ENCODE assay signal across 1 cellular context in the genomic region with DNA sequence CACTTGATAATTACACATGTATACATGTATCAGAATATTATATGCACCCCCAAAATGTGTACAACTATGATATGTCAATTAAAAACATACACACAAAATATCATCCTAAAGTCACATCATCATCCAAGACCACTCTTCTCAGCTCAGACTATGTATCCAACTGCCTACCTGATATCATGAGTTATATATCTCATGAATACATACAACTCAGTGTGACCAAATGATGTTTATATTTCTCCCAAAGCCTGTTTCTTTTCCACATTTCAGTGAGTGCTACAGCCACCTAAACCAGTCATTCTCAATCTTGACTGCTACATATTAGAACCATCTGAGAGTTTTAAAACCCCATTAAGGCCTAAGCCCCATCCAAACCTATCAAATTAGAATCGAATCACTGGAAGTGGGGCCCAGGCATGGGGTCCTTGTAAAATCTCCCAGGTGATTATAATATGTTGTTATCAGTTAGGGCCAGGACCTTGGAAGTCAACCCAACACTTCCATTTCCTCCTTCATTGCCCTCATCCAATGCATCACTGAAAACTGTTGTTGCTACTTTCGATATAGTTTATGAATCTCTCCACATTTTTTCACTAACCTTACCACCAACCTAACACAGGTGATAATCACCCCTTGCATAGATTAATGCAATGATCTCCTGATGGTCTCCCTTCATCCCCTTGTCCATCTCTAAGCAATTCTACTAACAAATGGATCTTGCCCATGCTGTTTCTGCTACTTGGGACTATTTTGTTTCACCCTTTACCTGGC.
TF ChIP-seq lines count a peak whose summit lies in the region.

No MANE protein-coding gene starts in this region.

TF ChIP-seq in GM12878, 131 proteins besides CTCF, POLR2A, EP300 and RAD21:
- TF ChIP-seq TARDBP (IDR thresholded peaks at IDR 0.05; ENCODE audit: borderline replicate concordance), result no peak
- TF ChIP-seq, protein P1, sequence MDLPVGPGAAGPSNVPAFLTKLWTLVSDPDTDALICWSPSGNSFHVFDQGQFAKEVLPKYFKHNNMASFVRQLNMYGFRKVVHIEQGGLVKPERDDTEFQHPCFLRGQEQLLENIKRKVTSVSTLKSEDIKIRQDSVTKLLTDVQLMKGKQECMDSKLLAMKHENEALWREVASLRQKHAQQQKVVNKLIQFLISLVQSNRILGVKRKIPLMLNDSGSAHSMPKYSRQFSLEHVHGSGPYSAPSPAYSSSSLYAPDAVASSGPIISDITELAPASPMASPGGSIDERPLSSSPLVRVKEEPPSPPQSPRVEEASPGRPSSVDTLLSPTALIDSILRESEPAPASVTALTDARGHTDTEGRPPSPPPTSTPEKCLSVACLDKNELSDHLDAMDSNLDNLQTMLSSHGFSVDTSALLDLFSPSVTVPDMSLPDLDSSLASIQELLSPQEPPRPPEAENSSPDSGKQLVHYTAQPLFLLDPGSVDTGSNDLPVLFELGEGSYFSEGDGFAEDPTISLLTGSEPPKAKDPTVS (IDR thresholded peaks at IDR 0.05; ENCODE audit: low read depth, low read length), result no peak
- TF ChIP-seq, protein P2, sequence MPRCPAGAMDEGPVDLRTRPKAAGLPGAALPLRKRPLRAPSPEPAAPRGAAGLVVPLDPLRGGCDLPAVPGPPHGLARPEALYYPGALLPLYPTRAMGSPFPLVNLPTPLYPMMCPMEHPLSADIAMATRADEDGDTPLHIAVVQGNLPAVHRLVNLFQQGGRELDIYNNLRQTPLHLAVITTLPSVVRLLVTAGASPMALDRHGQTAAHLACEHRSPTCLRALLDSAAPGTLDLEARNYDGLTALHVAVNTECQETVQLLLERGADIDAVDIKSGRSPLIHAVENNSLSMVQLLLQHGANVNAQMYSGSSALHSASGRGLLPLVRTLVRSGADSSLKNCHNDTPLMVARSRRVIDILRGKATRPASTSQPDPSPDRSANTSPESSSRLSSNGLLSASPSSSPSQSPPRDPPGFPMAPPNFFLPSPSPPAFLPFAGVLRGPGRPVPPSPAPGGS (IDR thresholded peaks at IDR 0.05; ENCODE audit: borderline replicate concordance, insufficient read depth, low read depth, low read length, poor library complexity, severe bottlenecking), result no peak
- TF ChIP-seq, protein P3, sequence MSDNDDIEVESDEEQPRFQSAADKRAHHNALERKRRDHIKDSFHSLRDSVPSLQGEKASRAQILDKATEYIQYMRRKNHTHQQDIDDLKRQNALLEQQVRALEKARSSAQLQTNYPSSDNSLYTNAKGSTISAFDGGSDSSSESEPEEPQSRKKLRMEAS (IDR thresholded peaks at IDR 0.05; ENCODE audit: low read depth, low read length), result no peak
- TF ChIP-seq HDAC2 (IDR thresholded peaks at IDR 0.05), result no peak
- TF ChIP-seq, protein P4, sequence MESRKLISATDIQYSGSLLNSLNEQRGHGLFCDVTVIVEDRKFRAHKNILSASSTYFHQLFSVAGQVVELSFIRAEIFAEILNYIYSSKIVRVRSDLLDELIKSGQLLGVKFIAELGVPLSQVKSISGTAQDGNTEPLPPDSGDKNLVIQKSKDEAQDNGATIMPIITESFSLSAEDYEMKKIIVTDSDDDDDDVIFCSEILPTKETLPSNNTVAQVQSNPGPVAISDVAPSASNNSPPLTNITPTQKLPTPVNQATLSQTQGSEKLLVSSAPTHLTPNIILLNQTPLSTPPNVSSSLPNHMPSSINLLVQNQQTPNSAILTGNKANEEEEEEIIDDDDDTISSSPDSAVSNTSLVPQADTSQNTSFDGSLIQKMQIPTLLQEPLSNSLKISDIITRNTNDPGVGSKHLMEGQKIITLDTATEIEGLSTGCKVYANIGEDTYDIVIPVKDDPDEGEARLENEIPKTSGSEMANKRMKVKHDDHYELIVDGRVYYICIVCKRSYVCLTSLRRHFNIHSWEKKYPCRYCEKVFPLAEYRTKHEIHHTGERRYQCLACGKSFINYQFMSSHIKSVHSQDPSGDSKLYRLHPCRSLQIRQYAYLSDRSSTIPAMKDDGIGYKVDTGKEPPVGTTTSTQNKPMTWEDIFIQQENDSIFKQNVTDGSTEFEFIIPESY (IDR thresholded peaks at IDR 0.05), result 0 out of 2 replicates have a peak, but pooled peaks have one; percentile 62
TF ChIP-seq in GM12878: peak in this region for 1.
